1 cellular context compared by ENCODE assay signal in genomic region chr3:158781859-158782258, GRCh38.
TF ChIP-seq lines count a peak whose summit lies in the region.

No MANE protein-coding gene starts in this region.

TF ChIP-seq in A549, 52 proteins besides CTCF, POLR2A, EP300 and RAD21 (continued from another document):
- TF ChIP-seq MAZ (IDR thresholded peaks at IDR 0.05; ENCODE audit: borderline replicate concordance, low read depth, low read length) = no peak
